17 cellular contexts compared by ENCODE assay signal in the genomic region with DNA sequence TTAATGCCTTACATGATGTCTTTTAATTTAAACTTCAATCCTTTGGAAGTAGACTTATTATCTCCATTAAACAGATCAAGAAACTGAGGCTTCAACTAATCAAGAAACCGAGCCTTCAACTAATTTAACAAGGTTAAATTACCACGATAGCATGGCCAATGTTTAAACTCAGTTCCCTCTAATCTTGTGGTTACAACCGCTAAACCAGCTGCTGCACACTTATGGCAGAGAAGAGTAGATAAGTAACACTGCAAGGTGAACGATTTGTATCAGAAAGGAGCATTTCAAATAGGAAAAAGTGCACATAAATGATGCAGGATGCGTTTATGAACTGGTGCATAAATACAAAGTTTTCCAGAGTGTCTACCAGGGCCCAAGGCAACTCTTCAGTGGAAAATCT.
A peak's percentile ranks its signal among the peaks of the same experiment; 100 is the strongest.
DNase-seq lines count a peak whose midpoint lies in the region; ATAC-seq, FAIRE-seq and TF ChIP-seq lines count a peak whose summit lies in the region.
"Had no signal": no experiment of that assay in that cellular context is flagged by ENCODE, and none has a peak within 500 bp of the region (broad histone marks: within the 10 kb centered on the region; RNA-seq: fewer than 3 reads in every experiment).

No MANE protein-coding gene starts in this region.

- in situ Hi-C loops in GM12878 (cut with MboI): no loop called here
- in situ Hi-C loops in G401 (cut with HindIII; ENCODE audit: low sequenced_read_pairs): no loop called here

- no peaks in the 10 kb centered on the region for H3K79me2 ChIP-seq in GM12878 (ENCODE audit: control insufficient read depth, insufficient read depth, low read length)

- POLR2A ChIA-PET in GM12878 (lab: Charles Lee): no interaction called here

- SMC1A ChIA-PET in GM12878 (lab: Charles Lee; ENCODE audit: uncharacterized antibody, unreplicated experiment): interaction anchor here (0.8 to 2.9 kb wide), 6 partner anchors 10 to 49 kb away, joined by 3 to 9 read pairs (median 4); no protein-coding TSS in a partner anchor

- TF ChIP-seq CTCF in D721Med (IDR thresholded peaks at IDR 0.05; ENCODE audit: insufficient read depth, missing control alignments) (no peak), GM12878 (IDR thresholded peaks at IDR 0.05 in 2 of 3, conservative IDR thresholded peaks at IDR 0.05 in 1 of 3; ENCODE audit: control insufficient read depth in 2 of 3, extremely low read depth in 1 of 3, insufficient read depth in 1 of 3, low read depth in 3 of 3, low read length in 3 of 3) (no peak)

- H3K9ac ChIP-seq in GM12878 (ENCODE audit: control insufficient read depth, insufficient read depth, low read length): no peak overlapping the region

- intact Hi-C loops in GM12878 (cut with micrococcal nuclease; ENCODE audit: unreplicated experiment) (no loop called here), posterior cingulate gyrus (cut with DNase I) (no loop called here)

- no peak overlapping the region for H3K27ac ChIP-seq in GM12878 (ENCODE audit: control insufficient read depth, insufficient read depth)

- FAIRE-seq in D721Med (lab: Jason Lieb, UNC) (peak; percentile 21), GM12878 (lab: Jason Lieb, UNC) (no peak)
- FAIRE-seq: G401.6, GM12892, H1 had no signal

- no peaks in the 10 kb centered on the region for H3K4me1 ChIP-seq in GM12878 (ENCODE audit: control insufficient read depth, insufficient read depth, low read length)

- H3K27me3 ChIP-seq in GM12878 (replicated peaks in 1 of 2; ENCODE audit: control insufficient read depth in 2 of 2, insufficient read depth in 2 of 2, low read length in 1 of 2): no peaks in the 10 kb centered on the region

- no peak overlapping the region for H3K4me2 ChIP-seq in GM12878 (ENCODE audit: control insufficient read depth, insufficient read depth)

- RAD21 ChIA-PET in GM12878 (lab: Charles Lee; ENCODE audit: unreplicated experiment): interaction anchor here (0.9 kb wide), 1 partner anchor 164 kb away, joined by 3 read pairs; no protein-coding TSS in a partner anchor

- no peak for TF ChIP-seq POLR2A in GM12878 (IDR thresholded peaks at IDR 0.05; ENCODE audit: low read depth, low read length)

- ATAC-seq in GM18867 (IDR thresholded peaks at IDR 0.05; ENCODE audit: unreplicated experiment): peak; percentile 72
- ATAC-seq in GM12878: no peak
- no peak for ATAC-seq in GM19455 (IDR thresholded peaks at IDR 0.05; ENCODE audit: unreplicated experiment)
- no peak for ATAC-seq in HG03159 (IDR thresholded peaks at IDR 0.05; ENCODE audit: unreplicated experiment)

- DNase-seq in D721Med (ENCODE audit: insufficient read length, low spot score) (no peak), GM12878 (ENCODE audit: low read depth, low spot score) (no peak), G401 (ENCODE audit: low spot score) (no peak), posterior cingulate gyrus (no peak)
- peak; percentile 3 for DNase-seq in Jurkat, Clone E6-1 (ENCODE audit: low read depth, low spot score)
- DNase-seq: ACHN; C1 segment of cervical spinal cord; Calu3; CD4-positive, alpha-beta T cell; DMS79 had no signal

- 17% methylated on average over 5 of the region's 5 CpGs for WGBS in GM12878 (ENCODE audit: insufficient coverage, insufficient replicate concordance, low lambda C conversion rate, missing lambda C conversion rate)

- CTCF ChIA-PET in GM12878 (lab: Yijun Ruan, JAX): no interaction called here

- no peak overlapping the region for H3K4me3 ChIP-seq in Jurkat, Clone E6-1 (ENCODE audit: low read length)
- H3K4me3 ChIP-seq in GM12878: no peak overlapping the region
- H3K4me3 ChIP-seq: HAP-1 had no signal

- TF ChIP-seq EP300 in GM12878 (IDR thresholded peaks at IDR 0.05; ENCODE audit: borderline replicate concordance in 1 of 2, control insufficient read depth in 1 of 2, low read depth in 2 of 2, low read length in 2 of 2): no peak

- no peaks in the 10 kb centered on the region for H3K36me3 ChIP-seq in GM12878 (ENCODE audit: control insufficient read depth in 2 of 2, insufficient read depth in 2 of 2, low read length in 1 of 2)
- H3K36me3 ChIP-seq: HAP-1 had no signal

- BruUV-seq in GM12878 (replicated peaks; lab: Mats Ljungman, UMichigan): no TSS peak

- H3K9me3 ChIP-seq in GM12878 (replicated peaks; ENCODE audit: control insufficient read depth, insufficient read depth, low read length): no peaks in the 10 kb centered on the region
- H3K9me3 ChIP-seq: HAP-1 had no signal

- TF ChIP-seq RAD21 in GM12878 (IDR thresholded peaks at IDR 0.05; ENCODE audit: insufficient read depth, low read depth, low read length): no peak

- H4K20me1 ChIP-seq in GM12878 (ENCODE audit: control insufficient read depth, insufficient read depth): no peaks in the 10 kb centered on the region

- no peak overlapping the region for H2AFZ ChIP-seq in GM12878 (ENCODE audit: control insufficient read depth, low read depth, low read length)

TF ChIP-seq in GM12878, 131 proteins besides CTCF, POLR2A, EP300 and RAD21:
- no peak for TF ChIP-seq SUZ12 (IDR thresholded peaks at IDR 0.05; ENCODE audit: unreplicated experiment)
- TF ChIP-seq, protein P1, sequence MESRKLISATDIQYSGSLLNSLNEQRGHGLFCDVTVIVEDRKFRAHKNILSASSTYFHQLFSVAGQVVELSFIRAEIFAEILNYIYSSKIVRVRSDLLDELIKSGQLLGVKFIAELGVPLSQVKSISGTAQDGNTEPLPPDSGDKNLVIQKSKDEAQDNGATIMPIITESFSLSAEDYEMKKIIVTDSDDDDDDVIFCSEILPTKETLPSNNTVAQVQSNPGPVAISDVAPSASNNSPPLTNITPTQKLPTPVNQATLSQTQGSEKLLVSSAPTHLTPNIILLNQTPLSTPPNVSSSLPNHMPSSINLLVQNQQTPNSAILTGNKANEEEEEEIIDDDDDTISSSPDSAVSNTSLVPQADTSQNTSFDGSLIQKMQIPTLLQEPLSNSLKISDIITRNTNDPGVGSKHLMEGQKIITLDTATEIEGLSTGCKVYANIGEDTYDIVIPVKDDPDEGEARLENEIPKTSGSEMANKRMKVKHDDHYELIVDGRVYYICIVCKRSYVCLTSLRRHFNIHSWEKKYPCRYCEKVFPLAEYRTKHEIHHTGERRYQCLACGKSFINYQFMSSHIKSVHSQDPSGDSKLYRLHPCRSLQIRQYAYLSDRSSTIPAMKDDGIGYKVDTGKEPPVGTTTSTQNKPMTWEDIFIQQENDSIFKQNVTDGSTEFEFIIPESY (IDR thresholded peaks at IDR 0.05): peak; percentile 81
